ENCODE assay signal across 9 cellular contexts in the genomic region with DNA sequence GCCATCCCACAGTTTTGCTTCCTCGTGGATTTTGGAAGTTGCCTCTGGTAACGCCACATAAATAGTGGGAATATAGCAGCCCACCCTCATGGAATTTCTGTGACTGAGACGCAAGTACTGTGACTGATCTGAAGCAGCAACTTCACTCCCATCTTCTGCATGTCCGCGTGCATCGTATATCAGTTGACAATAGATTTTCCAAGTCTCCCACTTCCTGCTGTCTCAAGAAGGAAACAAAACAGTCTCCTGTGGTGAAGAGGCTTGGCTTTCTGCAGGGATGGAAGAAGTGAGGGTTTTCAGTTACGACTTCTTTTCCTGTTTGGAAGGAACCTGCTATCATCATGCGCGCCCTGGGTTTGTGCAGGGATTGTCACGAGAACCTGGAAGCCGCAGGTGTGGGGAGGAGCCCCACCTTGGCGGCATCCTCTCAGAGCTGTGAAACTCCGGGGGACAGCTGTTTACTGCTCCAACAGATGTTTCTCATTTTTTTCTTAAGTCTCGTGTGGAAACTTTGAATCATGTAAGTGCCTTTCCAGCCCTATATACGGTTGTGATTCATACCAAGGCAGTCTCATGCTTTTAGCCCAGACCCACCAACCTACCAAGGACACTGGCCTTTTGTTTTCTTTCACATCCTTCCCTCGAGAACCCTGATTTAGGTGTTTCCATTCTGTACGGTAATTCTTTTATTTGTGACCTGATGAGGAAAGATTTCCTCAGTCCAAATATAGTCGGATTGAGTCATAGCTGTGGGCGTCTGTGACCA. TPM values are rescaled to one million over a fixed set of nuclear protein-coding genes. Genes with fewer than 3 reads are reported as not detected.
DNase-seq lines count a peak whose midpoint lies in the region; ATAC-seq and TF ChIP-seq lines count a peak whose summit lies in the region.
"Had no signal": no experiment of that assay in that cellular context is flagged by ENCODE, and none has a peak within 500 bp of the region (broad histone marks: within the 10 kb centered on the region; RNA-seq: fewer than 3 reads in every experiment).

No MANE protein-coding gene starts in this region.

- no peak for TF ChIP-seq POLR2A in suprapubic skin (IDR thresholded peaks at IDR 0.05)

- intact Hi-C loops in upper lobe of right lung (cut with DNase I) = no loop called here

- H3K4me3 ChIP-seq in foreskin fibroblast (ENCODE audit: low read depth in 1 of 2, low read length in 2 of 2) = peak overlapping the region; percentile 13 to 19
- no peak overlapping the region for H3K4me3 ChIP-seq in suprapubic skin
- no peak overlapping the region for H3K4me3 ChIP-seq in upper lobe of right lung
- H3K4me3 ChIP-seq: A549 had no signal

- H3K27ac ChIP-seq in suprapubic skin = peak overlapping the region; percentile 44
- no peak overlapping the region for H3K27ac ChIP-seq in upper lobe of right lung

- TF ChIP-seq CTCF in foreskin fibroblast (IDR thresholded peaks at IDR 0.05; ENCODE audit: low read depth, low read length) (no peak), suprapubic skin (IDR thresholded peaks at IDR 0.05) (no peak), upper lobe of right lung (IDR thresholded peaks at IDR 0.05) (no peak)

- no peaks in the 10 kb centered on the region for H3K9me3 ChIP-seq in suprapubic skin
- H3K9me3 ChIP-seq in upper lobe of right lung = no peaks in the 10 kb centered on the region

- ATAC-seq in activated T-cell treated with anti-CD3 and anti-CD28 coated beads, Interleukin-2, amount 50 U/mL, for 4 hours = peak; percentile 77 to 82
- ATAC-seq in HG03159 (IDR thresholded peaks at IDR 0.05; ENCODE audit: unreplicated experiment) (no peak), upper lobe of right lung (no peak)

- H3K36me3 ChIP-seq in suprapubic skin (no peaks in the 10 kb centered on the region), upper lobe of right lung (no peaks in the 10 kb centered on the region)

- peak; percentile 47 to 52 for DNase-seq in activated CD4-positive, alpha-beta T cell treated with anti-CD3 and anti-CD28 coated beads for 4 hours
- DNase-seq in activated CD4-positive, alpha-beta T cell treated with anti-CD3 and anti-CD28 coated beads for 1 hour = no peak
- DNase-seq in activated T-cell treated with anti-CD3 and anti-CD28 coated beads, Interleukin-2, amount 50 U/mL, for 4 hours = peak; percentile 35
- DNase-seq in foreskin fibroblast (peak; percentile 62 to 76), suprapubic skin (ENCODE audit: low spot score in 2 of 2) (peak in 1 of 2 donors; percentile 61), SW 1271 (lab: John Stamatoyannopoulos, UW) (no peak), upper lobe of right lung (no peak)

- no peaks in the 10 kb centered on the region for H3K27me3 Mint-ChIP-seq in activated T-cell treated with anti-CD3 and anti-CD28 coated beads, Interleukin-2, amount 50 U/mL, for 4 hours (ENCODE audit: low read depth)

- WGBS in suprapubic skin = 54% methylated on average over 19 of the region's 19 CpGs

- peaks cover 36% of the 10 kb centered on the region for H3K4me1 Mint-ChIP-seq in activated T-cell treated with anti-CD3 and anti-CD28 coated beads, Interleukin-2, amount 50 U/mL, for 4 hours (ENCODE audit: low read depth)

- H3K9me3 Mint-ChIP-seq in activated T-cell treated with anti-CD3 and anti-CD28 coated beads, Interleukin-2, amount 50 U/mL, for 4 hours = peaks cover 6% of the 10 kb centered on the region

- peaks cover 7% of the 10 kb centered on the region for H3K36me3 Mint-ChIP-seq in activated T-cell treated with anti-CD3 and anti-CD28 coated beads, Interleukin-2, amount 50 U/mL, for 4 hours (ENCODE audit: insufficient read depth)

- H3K4me1 ChIP-seq in suprapubic skin (peaks cover 17% of the 10 kb centered on the region), upper lobe of right lung (peaks cover 8% of the 10 kb centered on the region)

- no peak overlapping the region for H3K4me3 Mint-ChIP-seq in activated T-cell treated with anti-CD3 and anti-CD28 coated beads, Interleukin-2, amount 50 U/mL, for 4 hours

- TF ChIP-seq EP300 in suprapubic skin (IDR thresholded peaks at IDR 0.05) = no peak

- no peaks in the 10 kb centered on the region for H3K27me3 ChIP-seq in suprapubic skin
- no peaks in the 10 kb centered on the region for H3K27me3 ChIP-seq in upper lobe of right lung

RNA-seq across cellular contexts. Expression of a gene that starts 57.5 kb away (rescaled TPM):
- 1 to 10 TPM; 2.9 to 6.4 (median 3.9) TPM for total RNA-seq in activated T-cell treated with anti-CD3 and anti-CD28 coated beads, Interleukin-2, amount 50 U/mL, for 4 hours
- total RNA-seq in suprapubic skin (10 to 100 TPM; 19.3 to 35.1 (median 27.8) TPM), upper lobe of right lung (38.1 TPM)

Comparison
In these comparisons a context has a peak if more than half of its experiments do, and no peak if none do; other contexts are left out.
1. DNase-seq: peak in activated CD4-positive, alpha-beta T cell treated with anti-CD3 and anti-CD28 coated beads for 4 hours (2 of 2), activated T-cell treated with anti-CD3 and anti-CD28 coated beads, Interleukin-2, amount 50 U/mL, for 4 hours (single experiment) and foreskin fibroblast (2 of 2); none in activated CD4-positive, alpha-beta T cell treated with anti-CD3 and anti-CD28 coated beads for 1 hour (single experiment), SW 1271 (0 of 2) and upper lobe of right lung (single experiment).
2. ATAC-seq: peak in activated T-cell treated with anti-CD3 and anti-CD28 coated beads, Interleukin-2, amount 50 U/mL, for 4 hours (2 of 2); none in HG03159 (single experiment) and upper lobe of right lung (single experiment).
3. H3K4me3 ChIP-seq: peak in foreskin fibroblast (2 of 2); none in suprapubic skin (single experiment) and upper lobe of right lung (single experiment).